In genomic region chr20:58349586-58349985, GRCh38 we compare ENCODE assay signal across 14 cellular contexts. TPM values are rescaled to one million over a fixed set of nuclear protein-coding genes. Genes with fewer than 3 reads are reported as not detected.
DNase-seq lines count a peak whose midpoint lies in the region; TF ChIP-seq lines count a peak whose summit lies in the region.
"Had no signal": no experiment of that assay in that cellular context is flagged by ENCODE, and none has a peak within 500 bp of the region (broad histone marks: within the 10 kb centered on the region; RNA-seq: fewer than 3 reads in every experiment).

No MANE protein-coding gene starts in this region.

- H3K9me3 ChIP-seq in mammary epithelial cell (replicated peaks; ENCODE audit: insufficient read depth, low read length) (no peaks in the 10 kb centered on the region), mesenchymal stem cell (ENCODE audit: control insufficient read depth, low read length) (no peaks in the 10 kb centered on the region)
- H3K9me3 ChIP-seq: heart left ventricle, upper lobe of left lung had no signal

- no peak overlapping the region for H3K4me3 Mint-ChIP-seq in type B pancreatic cell

- H4K91ac ChIP-seq in mesenchymal stem cell (ENCODE audit: low read length) = no peak overlapping the region

- WGBS in mammary epithelial cell (ENCODE audit: low coverage, missing lambda C conversion rate) = 90% methylated on average over 3 of the region's 3 CpGs
- 81% methylated on average over 3 of the region's 3 CpGs for WGBS in mesenchymal stem cell

- in situ Hi-C loops in Caki2 (cut with HindIII; ENCODE audit: low pct_unique_long_range_greater_than_20kb, low sequenced_read_pairs) (no loop called here), mammary epithelial cell (cut with MboI; ENCODE audit: low sequenced_read_pairs in 2 of 2) (no loop called here)

- H3K4me1 Mint-ChIP-seq in type B pancreatic cell (ENCODE audit: unreplicated experiment) = no peaks in the 10 kb centered on the region

- H2AK5ac ChIP-seq in mesenchymal stem cell (ENCODE audit: low read length, severe bottlenecking) = no peak overlapping the region

- dilution Hi-C loops in mammary epithelial cell (cut with HindIII; ENCODE audit: low sequenced_read_pairs) = loop anchor here (5.0 kb wide), 1 partner anchor 72 kb away; no protein-coding TSS in a partner anchor

- H3K27ac ChIP-seq in mammary epithelial cell (ENCODE audit: insufficient read depth, low read depth, low read length) (no peak overlapping the region), mesenchymal stem cell (ENCODE audit: low read length, poor library complexity, severe bottlenecking) (no peak overlapping the region)
- H3K27ac ChIP-seq: heart left ventricle, upper lobe of left lung had no signal

- H3K79me2 ChIP-seq in mammary epithelial cell (ENCODE audit: insufficient read depth, low read length) = peaks cover 37% of the 10 kb centered on the region

- H2AFZ ChIP-seq in mammary epithelial cell (ENCODE audit: low read depth, low read length) = no peak overlapping the region
- no peak overlapping the region for H2AFZ ChIP-seq in mesenchymal stem cell (ENCODE audit: low read depth, low read length)

- TF ChIP-seq CTCF in mammary epithelial cell (conservative IDR thresholded peaks at IDR 0.05 in 1 of 2, IDR thresholded peaks at IDR 0.05 in 1 of 2; ENCODE audit: extremely low read depth in 1 of 2, insufficient read depth in 1 of 2, low read depth in 1 of 2, low read length in 2 of 2) (no peak), type B pancreatic cell (conservative IDR thresholded peaks at IDR 0.05) (no peak)

- no peak overlapping the region for H2BK120ac ChIP-seq in mesenchymal stem cell (ENCODE audit: low read depth, low read length)

- intact Hi-C loops in mammary epithelial cell (cut with micrococcal nuclease) = no loop called here

- H3K4me3 ChIP-seq in mammary epithelial cell (replicated peaks in 1 of 3; ENCODE audit: insufficient read depth in 1 of 3, low read depth in 2 of 3, low read length in 3 of 3) = no peak overlapping the region
- H3K4me3 ChIP-seq in mesenchymal stem cell (ENCODE audit: insufficient read depth in 1 of 2, low read depth in 1 of 2, low read length in 2 of 2) = no peak overlapping the region
- H3K4me3 ChIP-seq: heart left ventricle, upper lobe of left lung had no signal

- H4K20me1 ChIP-seq in mammary epithelial cell (ENCODE audit: insufficient read depth, low read length) = no peaks in the 10 kb centered on the region

- no peak overlapping the region for H3K9ac ChIP-seq in mammary epithelial cell (ENCODE audit: insufficient read depth, low read length)
- H3K9ac ChIP-seq in mesenchymal stem cell (ENCODE audit: low read length) = no peak overlapping the region

- no peak overlapping the region for H2BK5ac ChIP-seq in mesenchymal stem cell (ENCODE audit: low read depth, low read length, poor library complexity, severe bottlenecking)

- no peaks in the 10 kb centered on the region for H3K27me3 Mint-ChIP-seq in type B pancreatic cell

- H3K36me3 ChIP-seq in mammary epithelial cell (ENCODE audit: insufficient read depth, low read length) (peaks cover 24% of the 10 kb centered on the region), mesenchymal stem cell (ENCODE audit: control insufficient read depth in 1 of 2, insufficient read depth in 2 of 2, low read depth in 1 of 2, low read length in 2 of 2) (peaks cover 12 to 56% of the 10 kb centered on the region in 2 experiments)

- H4K8ac ChIP-seq in mesenchymal stem cell (ENCODE audit: low read length) = no peak overlapping the region

- H3K9me3 Mint-ChIP-seq in type B pancreatic cell = no peaks in the 10 kb centered on the region

- no peak overlapping the region for H3K14ac ChIP-seq in mesenchymal stem cell (ENCODE audit: low read length in 2 of 2)

- H3K79me1 ChIP-seq in mesenchymal stem cell (replicated peaks; ENCODE audit: low read length, poor library complexity, severe bottlenecking) = peaks cover 32% of the 10 kb centered on the region

- no peak overlapping the region for H3K27ac Mint-ChIP-seq in type B pancreatic cell

- H3K27me3 ChIP-seq in mammary epithelial cell (ENCODE audit: insufficient read depth, low read length) (no peaks in the 10 kb centered on the region), mesenchymal stem cell (ENCODE audit: control insufficient read depth in 1 of 2, insufficient read depth in 1 of 2, low read length in 2 of 2) (no peaks in the 10 kb centered on the region)
- H3K27me3 ChIP-seq: heart left ventricle, upper lobe of left lung had no signal

- CTCF ChIA-PET in mammary epithelial cell (lab: Charles Lee; ENCODE audit: low non-redundant PET) = no interaction called here

- peak; percentile 59 for DNase-seq in Caki2 (ENCODE audit: low read depth)
- peak; percentile 90 for DNase-seq in HT1080 (ENCODE audit: low read depth)
- DNase-seq in mammary epithelial cell = peak; percentile 71
- DNase-seq in mesenchymal stem cell = peak; percentile 68
- DNase-seq in type B pancreatic cell (ENCODE audit: extremely low spot score, unreplicated experiment) = no peak
- no peak for DNase-seq in stimulated activated CD4-positive, alpha-beta T cell treated with anti-CD3 and anti-CD28 coated beads, Interleukin-4, amount 100 ng/mL, for 24 hours
- no peak for DNase-seq in COR-L47 (lab: John Stamatoyannopoulos, UW)
- no peak for DNase-seq in NCI-H526 (lab: John Stamatoyannopoulos, UW)
- DNase-seq: activated T-cell treated with anti-CD3 and anti-CD28 coated beads for 4 hours, cerebellar nuclear complex, heart left ventricle, NCI-H2081 treated with DMSO at 0.1 percent for 48 hours, OCI-M1, upper lobe of left lung had no signal

- H2BK12ac ChIP-seq in mesenchymal stem cell (ENCODE audit: low read length in 2 of 2) = no peak overlapping the region

- H3K18ac ChIP-seq in mesenchymal stem cell (ENCODE audit: low read depth in 1 of 2, low read length in 2 of 2) = no peak overlapping the region

- H3K4me2 ChIP-seq in mammary epithelial cell (ENCODE audit: insufficient read depth, low read depth, low read length) (no peak overlapping the region), mesenchymal stem cell (ENCODE audit: low read length, poor library complexity, severe bottlenecking) (no peak overlapping the region)

- no peak overlapping the region for H3K23ac ChIP-seq in mesenchymal stem cell (ENCODE audit: low read length in 2 of 2)

- H3K4me1 ChIP-seq in mammary epithelial cell (ENCODE audit: insufficient read depth, low read length) (peaks cover 15% of the 10 kb centered on the region), mesenchymal stem cell (ENCODE audit: control insufficient read depth, insufficient read depth, low read depth, low read length) (no peaks in the 10 kb centered on the region)
- H3K4me1 ChIP-seq: upper lobe of left lung had no signal

- peaks cover 46% of the 10 kb centered on the region for H3K36me3 Mint-ChIP-seq in type B pancreatic cell

- BruUV-seq in mammary epithelial cell (replicated peaks; lab: Mats Ljungman, UMichigan) = no TSS peak

- H3K4ac ChIP-seq in mesenchymal stem cell (ENCODE audit: low read depth in 1 of 2, low read length in 2 of 2) = no peak overlapping the region

- no peak overlapping the region for H2BK15ac ChIP-seq in mesenchymal stem cell (ENCODE audit: low read depth, poor library complexity, severe bottlenecking)

RNA-seq across cellular contexts. Expression of gene VAPB, which starts 39.4 kb away (rescaled TPM):
- total RNA-seq in Caki2 (2014; rRNA removed; shearing (Covaris generic); ENCODE audit: low replicate concordance) = 29.0 and 29.1 TPM in 2 replicates
- total RNA-seq in HT1080 (2014; rRNA removed; shearing (Covaris generic)) = 5.5 and 14.2 TPM in 2 replicates
- 26.8 and 28.5 TPM in 2 replicates for polyA plus RNA-seq in HT1080 (2015; cell fraction: cytosol; rRNA removed)
- polyA plus RNA-seq in HT1080 (2015; cell fraction: nucleus; rRNA removed) = 24.9 and 26.9 TPM in 2 replicates
- total RNA-seq in mammary epithelial cell = 10 to 100 TPM; 14.7 to 52.8 TPM
- 33.2 TPM for polyA plus RNA-seq in mammary epithelial cell
- polyA minus RNA-seq in mammary epithelial cell = 21.3 TPM
- 27.2 TPM for polyA plus RNA-seq in mesenchymal stem cell (2013, experiment 1 of 2)
- polyA plus RNA-seq in mesenchymal stem cell (2013, experiment 2 of 2) = 28.8 TPM
- total RNA-seq in type B pancreatic cell (ENCODE audit: low replicate concordance) = 58.9 and 62.6 TPM in 2 replicates

RNA-seq across cellular contexts. Expression of gene RAB22A, which starts 40.1 kb away (rescaled TPM):
- 9.4 and 11.7 TPM in 2 replicates for total RNA-seq in Caki2 (2014; rRNA removed; shearing (Covaris generic); ENCODE audit: low replicate concordance)
- total RNA-seq in HT1080 (2014; rRNA removed; shearing (Covaris generic)) = 12.7 and 16.0 TPM in 2 replicates
- polyA plus RNA-seq in HT1080 (2015; cell fraction: cytosol; rRNA removed) = 16.0 and 19.4 TPM in 2 replicates
- polyA plus RNA-seq in HT1080 (2015; cell fraction: nucleus; rRNA removed) = 8.2 and 10.1 TPM in 2 replicates
- total RNA-seq in mammary epithelial cell (10 to 100 TPM; 24.7 to 24.8 TPM), type B pancreatic cell (ENCODE audit: low replicate concordance) (17.7 and 18.9 TPM in 2 replicates)
- 11.2 TPM for polyA plus RNA-seq in mammary epithelial cell
- polyA minus RNA-seq in mammary epithelial cell = 33.2 TPM
- polyA plus RNA-seq in mesenchymal stem cell (2013, experiment 1 of 2) = 16.4 TPM
- 16.1 TPM for polyA plus RNA-seq in mesenchymal stem cell (2013, experiment 2 of 2)

Comparison
In these comparisons a context has a peak if more than half of its experiments do, and no peak if none do; other contexts are left out.
1. DNase-seq: peak in Caki2 (single experiment), HT1080 (single experiment), mammary epithelial cell (single experiment) and mesenchymal stem cell (single experiment); none in type B pancreatic cell (single experiment), stimulated activated CD4-positive, alpha-beta T cell treated with anti-CD3 and anti-CD28 coated beads, Interleukin-4, amount 100 ng/mL, for 24 hours (single experiment), COR-L47 (single experiment) and NCI-H526 (0 of 2).